Comparison of ENCODE assay signal across 1 cellular context in genomic region chr22:28129319-28129962, GRCh38.
A peak's percentile ranks its signal among the peaks of the same experiment; 100 is the strongest.
TF ChIP-seq lines count a peak whose summit lies in the region.

No MANE protein-coding gene starts in this region.

TF ChIP-seq in GM23338, 12 proteins besides CTCF, POLR2A, EP300 and RAD21 (continued from another document):
- peak; percentile 95 for TF ChIP-seq ZNF462 (CRISPR knock-in tag; IDR thresholded peaks at IDR 0.05)
